21 cellular contexts compared by ENCODE assay signal in the genomic region with DNA sequence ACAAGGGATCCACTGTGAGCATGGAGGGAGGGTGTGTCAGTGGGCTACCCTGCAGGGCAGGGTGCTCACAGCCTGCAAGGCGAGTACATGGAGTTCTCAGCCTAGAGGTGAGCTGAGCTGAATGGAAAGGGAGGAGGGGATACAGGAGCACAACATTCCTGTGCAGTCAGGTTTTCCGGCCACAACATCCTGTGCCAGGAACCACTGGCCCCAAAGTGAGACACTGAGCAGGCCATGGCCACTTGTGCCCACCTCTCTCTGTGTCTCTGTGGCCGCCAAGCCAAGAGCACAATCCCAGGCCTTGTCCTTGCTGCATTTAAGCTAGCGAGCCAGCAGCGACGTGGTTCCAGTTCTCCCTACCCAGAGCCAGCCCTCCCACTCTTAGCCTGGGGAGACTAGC. TPM values are rescaled to one million over a fixed set of nuclear protein-coding genes. Genes with fewer than 3 reads are reported as not detected.
A peak's percentile ranks its signal among the peaks of the same experiment; 100 is the strongest.
DNase-seq lines count a peak whose midpoint lies in the region; ATAC-seq, FAIRE-seq and TF ChIP-seq lines count a peak whose summit lies in the region.
"Had no signal": no experiment of that assay in that cellular context is flagged by ENCODE, and none has a peak within 500 bp of the region (broad histone marks: within the 10 kb centered on the region; RNA-seq: fewer than 3 reads in every experiment).

No MANE protein-coding gene starts in this region.

- TF ChIP-seq POLR2A in GM12878 (IDR thresholded peaks at IDR 0.05; ENCODE audit: low read depth, low read length) (peak; percentile 32; the same call in 1 of the 2 replicates), adrenal gland (IDR thresholded peaks at IDR 0.05) (no peak)

- peaks cover 16% of the 10 kb centered on the region for H3K79me2 ChIP-seq in GM12878 (ENCODE audit: control insufficient read depth, insufficient read depth, low read length)

- H3K4me2 ChIP-seq in BLaER1 (peak overlapping the region; percentile 24; the same call in 1 of the 2 replicates), GM12878 (ENCODE audit: control insufficient read depth, insufficient read depth) (no peak overlapping the region)

- no peaks in the 10 kb centered on the region for H3K9me3 Mint-ChIP-seq in memory B cell
- H3K9me3 Mint-ChIP-seq: activated T-cell treated with anti-CD3 and anti-CD28 coated beads, Interleukin-2, amount 50 U/mL, for 24 hours; CD8-positive, alpha-beta memory T cell; nephron progenitor cell had no signal

- in situ Hi-C loops in GM12878 (cut with MboI) = no loop called here

- SMC1A ChIA-PET in GM12878 (lab: Charles Lee; ENCODE audit: uncharacterized antibody, unreplicated experiment) = interaction anchor here (1.9 kb wide), 1 partner anchor 10 kb away, joined by 7 read pairs; no protein-coding TSS in a partner anchor

- TF ChIP-seq EP300 in GM12878 (IDR thresholded peaks at IDR 0.05; ENCODE audit: borderline replicate concordance in 1 of 2, control insufficient read depth in 1 of 2, low read depth in 2 of 2, low read length in 2 of 2) = no peak

- intact Hi-C loops in GM12878 (cut with micrococcal nuclease; ENCODE audit: unreplicated experiment) = no loop called here
- intact Hi-C loops in adrenal gland (cut with DNase I) = no loop called here

- FAIRE-seq in HTR-8/SVneo (lab: Jason Lieb, UNC) = peak; percentile 20
- no peak for FAIRE-seq in GM12878 (lab: Jason Lieb, UNC)

- H3K27ac Mint-ChIP-seq in memory B cell = peak overlapping the region; percentile 50
- H3K27ac Mint-ChIP-seq: activated T-cell treated with anti-CD3 and anti-CD28 coated beads, Interleukin-2, amount 50 U/mL, for 24 hours; nephron progenitor cell had no signal

- BruUV-seq in GM12878 (replicated peaks; lab: Mats Ljungman, UMichigan) = no TSS peak

- RAD21 ChIA-PET in GM12878 (lab: Charles Lee; ENCODE audit: unreplicated experiment) = no interaction called here

- ATAC-seq in GM12878 (no peak), memory B cell (ENCODE audit: low read depth) (no peak), HG02885 (IDR thresholded peaks at IDR 0.05; ENCODE audit: poor library complexity, unreplicated experiment) (no peak)
- ATAC-seq: heart left ventricle had no signal

- H3K4me1 Mint-ChIP-seq in memory B cell = peaks cover 9% of the 10 kb centered on the region

- TF ChIP-seq RAD21 in GM12878 (IDR thresholded peaks at IDR 0.05; ENCODE audit: insufficient read depth, low read depth, low read length) = no peak

- H3K27me3 ChIP-seq in BLaER1 (0 out of 2 replicates have a peak, but pooled peaks cover 3% of the 10 kb centered on the region), GM12878 (replicated peaks in 1 of 2; ENCODE audit: control insufficient read depth in 2 of 2, insufficient read depth in 2 of 2, low read length in 1 of 2) (no peaks in the 10 kb centered on the region), adrenal gland (no peaks in the 10 kb centered on the region)

- H3K4me1 ChIP-seq in BLaER1 (peaks cover 15% of the 10 kb centered on the region), GM12878 (ENCODE audit: control insufficient read depth, insufficient read depth, low read length) (peaks cover 14% of the 10 kb centered on the region), adrenal gland (replicated peaks in 1 of 2) (no peaks in the 10 kb centered on the region)

- H3K36me3 ChIP-seq in BLaER1 (peaks cover 20% of the 10 kb centered on the region), GM12878 (ENCODE audit: control insufficient read depth in 2 of 2, insufficient read depth in 2 of 2, low read length in 1 of 2) (peaks cover 1 to 11% of the 10 kb centered on the region in 2 experiments; a peak in 2 of 4 replicates), adrenal gland (replicated peaks in 1 of 2) (no peaks in the 10 kb centered on the region)
- H3K36me3 ChIP-seq: cardiac muscle cell had no signal

- H3K9ac ChIP-seq in BLaER1 (no peak overlapping the region), GM12878 (ENCODE audit: control insufficient read depth, insufficient read depth, low read length) (no peak overlapping the region)

- no peaks in the 10 kb centered on the region for H3K9me3 ChIP-seq in BLaER1
- no peaks in the 10 kb centered on the region for H3K9me3 ChIP-seq in GM12878 (replicated peaks; ENCODE audit: control insufficient read depth, insufficient read depth, low read length)
- H3K9me3 ChIP-seq in adrenal gland (replicated peaks in 1 of 3) = no peaks in the 10 kb centered on the region
- H3K9me3 ChIP-seq: heart left ventricle had no signal

- TF ChIP-seq CTCF in GM12878 (IDR thresholded peaks at IDR 0.05 in 2 of 3, conservative IDR thresholded peaks at IDR 0.05 in 1 of 3; ENCODE audit: control insufficient read depth in 2 of 3, extremely low read depth in 1 of 3, insufficient read depth in 1 of 3, low read depth in 3 of 3, low read length in 3 of 3) = no peak
- TF ChIP-seq CTCF in adrenal gland (IDR thresholded peaks at IDR 0.05) = no peak

- CTCF ChIA-PET in GM12878 (lab: Yijun Ruan, JAX) = no interaction called here

- no peak overlapping the region for H3K4me3 Mint-ChIP-seq in memory B cell
- H3K4me3 Mint-ChIP-seq: activated T-cell treated with anti-CD3 and anti-CD28 coated beads, Interleukin-2, amount 50 U/mL, for 24 hours; CD8-positive, alpha-beta memory T cell; nephron progenitor cell had no signal

- 85% methylated on average over 6 of the region's 6 CpGs for WGBS in GM12878 (ENCODE audit: insufficient coverage, insufficient replicate concordance, low lambda C conversion rate, missing lambda C conversion rate)
- 44 to 73% (median 60%) methylated on average over 5 to 6 of the region's 6 CpGs for WGBS in adrenal gland, 4 donors

- peaks cover 3% of the 10 kb centered on the region for H3K36me3 Mint-ChIP-seq in memory B cell

- H3K27me3 Mint-ChIP-seq in memory B cell = no peaks in the 10 kb centered on the region

- H3K27ac ChIP-seq in BLaER1 = no peak overlapping the region
- no peak overlapping the region for H3K27ac ChIP-seq in GM12878 (ENCODE audit: control insufficient read depth, insufficient read depth)
- H3K27ac ChIP-seq in adrenal gland = no peak overlapping the region
- H3K27ac ChIP-seq: cardiac muscle cell, heart left ventricle, HL-60 had no signal

- H2AFZ ChIP-seq in GM12878 (ENCODE audit: control insufficient read depth, low read depth, low read length) = no peak overlapping the region

- H3K4me3 ChIP-seq in BLaER1 (no peak overlapping the region), GM12878 (no peak overlapping the region), adrenal gland (no peak overlapping the region)
- H3K4me3 ChIP-seq: cardiac muscle cell, heart left ventricle had no signal

- DNase-seq in HTR-8/SVneo (ENCODE audit: insufficient read length, low spot score) (no peak), GM12878 (ENCODE audit: low read depth, low spot score) (no peak), memory B cell (ENCODE audit: low spot score in 2 of 2) (no peak), adrenal gland (no peak), T1000 (lab: John Stamatoyannopoulos, UW) (no peak)
- no peak for DNase-seq in activated naive CD4-positive, alpha-beta T cell treated with anti-CD3 and anti-CD28 coated beads, Interleukin-2, amount 50 U/mL, for 16 hours
- DNase-seq: activated CD4-positive, alpha-beta T cell treated with anti-CD3 and anti-CD28 coated beads, Interleukin-2, amount 50 U/mL, for 48 hours; activated T-cell treated with anti-CD3 and anti-CD28 coated beads, Interleukin-2, amount 50 U/mL, for 24 hours; CD8-positive, alpha-beta memory T cell; DMS79 treated with DMSO at 0.1 percent for 48 hours; effector CD8-positive, alpha-beta T cell; heart left ventricle; NCI-H1105 treated with DMSO at 0.1 percent for 48 hours; nephron progenitor cell; stimulated activated naive CD4-positive, alpha-beta T cell had no signal

- POLR2A ChIA-PET in GM12878 (lab: Charles Lee) = interaction anchor here (17.8 kb wide), 1 partner anchor 15 kb away, joined by 441 read pairs; no protein-coding TSS in a partner anchor

- H4K20me1 ChIP-seq in BLaER1 (peaks cover 26% of the 10 kb centered on the region), GM12878 (ENCODE audit: control insufficient read depth, insufficient read depth) (no peaks in the 10 kb centered on the region)

RNA-seq across cellular contexts. Expression of a gene that starts 6.1 kb away (rescaled TPM):
- 32.8 and 37.1 TPM in 2 replicates for total RNA-seq in GM12878 (2013; cell fraction: nucleolus; rRNA removed)
- total RNA-seq in GM12878 (2014; rRNA removed) (90.7 and 104 TPM in 2 replicates), GM12878 (2014; rRNA removed; fragmentation: Illumina TruSeq; extraction: Trizol) (28.3 and 31.0 TPM in 2 replicates), GM12878 (2021) (82.2 and 91.5 TPM in 2 replicates), adrenal gland (10 to 100 TPM; 15.2 to 49.6 (median 23.3) TPM)
- polyA plus RNA-seq in GM12878 (2011; ENCODE audit: low read depth) = 17.7 TPM
- polyA plus RNA-seq in GM12878 (2011; rRNA removed) (17.6 and 30.8 TPM in 2 replicates), GM12878 (2014; fragmentation: Illumina TruSeq; extraction: Trizol) (13.3 and 40.3 TPM in 2 replicates), GM12878 (2014; fragmentation: Nextera tagmentation; extraction: Ambion mirVana) (1 to 10 TPM; 1.4 to 6.3 TPM), GM12878 (2014; rRNA removed) (79.1 and 99.6 TPM in 2 replicates), GM12878 (2016; fragmentation: Nextera tagmentation; extraction: Ambion mirVana) (10 to 100 TPM; 81.6 to 89.4 TPM), adrenal gland (10 to 100 TPM in 1 of 3 donors, 1 to 10 TPM in 2; 4.0 to 11.3 (median 5.5) TPM)
- 38.2 and 54.7 TPM in 2 replicates for polyA plus RNA-seq in GM12878 (2011; cell fraction: cytosol; rRNA removed)
- polyA plus RNA-seq in GM12878 (2011; cell fraction: nucleus; rRNA removed) = 79.5 and 102 TPM in 2 replicates
- 45.5 and 50.5 TPM in 2 replicates for polyA plus RNA-seq in GM12878 (2012)
- 19.7 and 49.8 TPM in 2 replicates for polyA minus RNA-seq in GM12878 (2011; rRNA and poly(A)+ RNA removed)
- polyA minus RNA-seq in GM12878 (2011; cell fraction: cytosol; rRNA and poly(A)+ RNA removed) = 18.7 and 22.8 TPM in 2 replicates
- 38.7 and 57.0 TPM in 2 replicates for polyA minus RNA-seq in GM12878 (2011; cell fraction: nucleus; rRNA and poly(A)+ RNA removed)

RNA-seq across cellular contexts. Expression of a gene that starts 6.8 kb away (rescaled TPM):
- 28.1 and 32.7 TPM in 2 replicates for total RNA-seq in GM12878 (2013; cell fraction: nucleolus; rRNA removed)
- total RNA-seq in GM12878 (2014; rRNA removed) (19.4 and 22.2 TPM in 2 replicates), GM12878 (2014; rRNA removed; fragmentation: Illumina TruSeq; extraction: Trizol) (11.9 TPM in 2 replicates), GM12878 (2021) (25.1 and 29.0 TPM in 2 replicates), adrenal gland (10 to 100 TPM in 6 of 8 donors, 1 to 10 TPM in 2; 7.7 to 26.4 (median 12.5) TPM)
- polyA plus RNA-seq in GM12878 (2011; ENCODE audit: low read depth) = 6.5 TPM
- polyA plus RNA-seq in GM12878 (2011; rRNA removed) (37.6 and 40.9 TPM in 2 replicates), GM12878 (2014; fragmentation: Illumina TruSeq; extraction: Trizol) (16.2 and 16.6 TPM in 2 replicates), GM12878 (2014; fragmentation: Nextera tagmentation; extraction: Ambion mirVana) (1 to 10 TPM; 6.2 to 6.7 TPM), GM12878 (2014; rRNA removed) (32.8 and 33.3 TPM in 2 replicates), GM12878 (2016; fragmentation: Nextera tagmentation; extraction: Ambion mirVana) (10 to 100 TPM; 27.3 to 31.2 TPM), adrenal gland (10 to 100 TPM in 2 of 3 donors, 1 to 10 TPM in 1; 3.6 to 13.6 (median 11.2) TPM)
- 50.1 and 55.1 TPM in 2 replicates for polyA plus RNA-seq in GM12878 (2011; cell fraction: cytosol; rRNA removed)
- 99.3 and 126 TPM in 2 replicates for polyA plus RNA-seq in GM12878 (2011; cell fraction: nucleus; rRNA removed)
- polyA plus RNA-seq in GM12878 (2012) = 13.4 and 15.8 TPM in 2 replicates
- polyA minus RNA-seq in GM12878 (2011; rRNA and poly(A)+ RNA removed) = 35.9 and 53.6 TPM in 2 replicates
- 12.8 and 14.6 TPM in 2 replicates for polyA minus RNA-seq in GM12878 (2011; cell fraction: cytosol; rRNA and poly(A)+ RNA removed)
- 21.5 and 28.7 TPM in 2 replicates for polyA minus RNA-seq in GM12878 (2011; cell fraction: nucleus; rRNA and poly(A)+ RNA removed)

RNA-seq across cellular contexts. Expression of a gene that starts 30.9 kb away (rescaled TPM):
- 41.0 and 54.6 TPM in 2 replicates for total RNA-seq in GM12878 (2013; cell fraction: nucleolus; rRNA removed)
- 73.9 and 77.4 TPM in 2 replicates for total RNA-seq in GM12878 (2014; rRNA removed)
- total RNA-seq in GM12878 (2014; rRNA removed; fragmentation: Illumina TruSeq; extraction: Trizol) = 48.7 and 51.8 TPM in 2 replicates
- 62.2 and 64.5 TPM in 2 replicates for total RNA-seq in GM12878 (2021)
- polyA plus RNA-seq in GM12878 (2011; ENCODE audit: low read depth) = 24.0 TPM
- polyA plus RNA-seq in GM12878 (2011; rRNA removed) = 34.3 and 46.9 TPM in 2 replicates
- polyA plus RNA-seq in GM12878 (2011; cell fraction: cytosol; rRNA removed) = 68.5 and 72.9 TPM in 2 replicates
- polyA plus RNA-seq in GM12878 (2011; cell fraction: nucleus; rRNA removed) = 110 and 113 TPM in 2 replicates
- 41.1 and 51.2 TPM in 2 replicates for polyA plus RNA-seq in GM12878 (2012)
- polyA plus RNA-seq in GM12878 (2014; fragmentation: Illumina TruSeq; extraction: Trizol) = 39.7 and 45.1 TPM in 2 replicates
- 10 to 100 TPM; 42.3 to 46.4 TPM for polyA plus RNA-seq in GM12878 (2014; fragmentation: Nextera tagmentation; extraction: Ambion mirVana)
- 68.3 and 70.5 TPM in 2 replicates for polyA plus RNA-seq in GM12878 (2014; rRNA removed)
- polyA plus RNA-seq in GM12878 (2016; fragmentation: Nextera tagmentation; extraction: Ambion mirVana) = 10 to 100 TPM; 60.6 to 61.4 TPM
- 47.2 and 71.4 TPM in 2 replicates for polyA minus RNA-seq in GM12878 (2011; rRNA and poly(A)+ RNA removed)
- polyA minus RNA-seq in GM12878 (2011; cell fraction: cytosol; rRNA and poly(A)+ RNA removed) = 13.1 and 14.5 TPM in 2 replicates
- polyA minus RNA-seq in GM12878 (2011; cell fraction: nucleus; rRNA and poly(A)+ RNA removed) = 44.7 and 56.4 TPM in 2 replicates
- total RNA-seq in adrenal gland = 10 to 100 TPM; 19.1 to 47.4 (median 36.7) TPM
- polyA plus RNA-seq in adrenal gland = 10 to 100 TPM; 25.6 to 42.0 (median 29.0) TPM

RNA-seq across cellular contexts. Expression of a gene that starts 31.1 kb away (rescaled TPM):
- 142 and 147 TPM in 2 replicates for total RNA-seq in GM12878 (2013; cell fraction: nucleolus; rRNA removed)
- total RNA-seq in GM12878 (2014; rRNA removed) (151 and 152 TPM in 2 replicates), GM12878 (2014; rRNA removed; fragmentation: Illumina TruSeq; extraction: Trizol) (104 and 107 TPM in 2 replicates), GM12878 (2021) (127 and 128 TPM in 2 replicates), adrenal gland (100 to 1,000 TPM in 5 of 8 donors, 10 to 100 TPM in 3; 88.5 to 122 (median 105) TPM)
- 55.2 TPM for polyA plus RNA-seq in GM12878 (2011; ENCODE audit: low read depth)
- polyA plus RNA-seq in GM12878 (2011; rRNA removed) (71.4 and 106 TPM in 2 replicates), GM12878 (2014; fragmentation: Illumina TruSeq; extraction: Trizol) (137 and 147 TPM in 2 replicates), GM12878 (2014; fragmentation: Nextera tagmentation; extraction: Ambion mirVana) (10 to 100 TPM; 39.1 to 56.5 TPM), GM12878 (2014; rRNA removed) (212 and 215 TPM in 2 replicates), GM12878 (2016; fragmentation: Nextera tagmentation; extraction: Ambion mirVana) (100 to 1,000 TPM; 187 to 204 TPM), adrenal gland (100 to 1,000 TPM; 118 to 527 (median 329) TPM)
- 160 and 189 TPM in 2 replicates for polyA plus RNA-seq in GM12878 (2011; cell fraction: cytosol; rRNA removed)
- 745 and 873 TPM in 2 replicates for polyA plus RNA-seq in GM12878 (2011; cell fraction: nucleus; rRNA removed)
- polyA plus RNA-seq in GM12878 (2012) = 109 and 110 TPM in 2 replicates
- 80.1 and 134 TPM in 2 replicates for polyA minus RNA-seq in GM12878 (2011; rRNA and poly(A)+ RNA removed)
- 40.2 and 55.4 TPM in 2 replicates for polyA minus RNA-seq in GM12878 (2011; cell fraction: cytosol; rRNA and poly(A)+ RNA removed)
- polyA minus RNA-seq in GM12878 (2011; cell fraction: nucleus; rRNA and poly(A)+ RNA removed) = 167 and 238 TPM in 2 replicates

RNA-seq across cellular contexts. Expression of a gene that starts 34.6 kb away (rescaled TPM):
- 1.8 and 2.2 TPM in 2 replicates for total RNA-seq in GM12878 (2013; cell fraction: nucleolus; rRNA removed)
- total RNA-seq in GM12878 (2014; rRNA removed) = 0.34 and 1.2 TPM in 2 replicates
- 0.67 and 0.78 TPM in 2 replicates for total RNA-seq in GM12878 (2014; rRNA removed; fragmentation: Illumina TruSeq; extraction: Trizol)
- total RNA-seq in GM12878 (2021) = 0.85 and 0.98 TPM in 2 replicates
- polyA plus RNA-seq in GM12878 (2011; ENCODE audit: low read depth) = 1.1 TPM
- polyA plus RNA-seq in GM12878 (2011; rRNA removed) = 0.46 and 0.87 TPM in 2 replicates
- polyA plus RNA-seq in GM12878 (2011; cell fraction: cytosol; rRNA removed) = 0.60 and 0.79 TPM in 2 replicates
- 7.3 and 10.0 TPM in 2 replicates for polyA plus RNA-seq in GM12878 (2011; cell fraction: nucleus; rRNA removed)
- polyA plus RNA-seq in GM12878 (2012) = 1.2 TPM in 2 replicates
- 0.96 and 1.7 TPM in 2 replicates for polyA plus RNA-seq in GM12878 (2014; fragmentation: Illumina TruSeq; extraction: Trizol)
- under 1 TPM; 0.63 to 0.73 TPM for polyA plus RNA-seq in GM12878 (2014; fragmentation: Nextera tagmentation; extraction: Ambion mirVana)
- 1.5 and 1.6 TPM in 2 replicates for polyA plus RNA-seq in GM12878 (2014; rRNA removed)
- 1 to 10 TPM; 1.1 to 2.1 TPM for polyA plus RNA-seq in GM12878 (2016; fragmentation: Nextera tagmentation; extraction: Ambion mirVana)
- 0.46 and 1.0 TPM in 2 replicates for polyA minus RNA-seq in GM12878 (2011; rRNA and poly(A)+ RNA removed)
- not detected in 2 replicates for polyA minus RNA-seq in GM12878 (2011; cell fraction: cytosol; rRNA and poly(A)+ RNA removed)
- polyA minus RNA-seq in GM12878 (2011; cell fraction: nucleus; rRNA and poly(A)+ RNA removed) = 1.9 and 2.1 TPM in 2 replicates
- total RNA-seq in adrenal gland = under 1 TPM in 1 of 8 donors, not detected in 7; 0.31 TPM
- under 1 TPM in 2 of 3 donors, not detected in 1; 0.17 to 0.32 TPM for polyA plus RNA-seq in adrenal gland
- total RNA-seq: fibroblast of lung, heart left ventricle, mesenteric fat pad had no signal
- polyA plus RNA-seq: CD8-positive, alpha-beta memory T cell; fibroblast of lung; heart left ventricle had no signal
